11 cellular contexts compared by ENCODE assay signal in the genomic region with DNA sequence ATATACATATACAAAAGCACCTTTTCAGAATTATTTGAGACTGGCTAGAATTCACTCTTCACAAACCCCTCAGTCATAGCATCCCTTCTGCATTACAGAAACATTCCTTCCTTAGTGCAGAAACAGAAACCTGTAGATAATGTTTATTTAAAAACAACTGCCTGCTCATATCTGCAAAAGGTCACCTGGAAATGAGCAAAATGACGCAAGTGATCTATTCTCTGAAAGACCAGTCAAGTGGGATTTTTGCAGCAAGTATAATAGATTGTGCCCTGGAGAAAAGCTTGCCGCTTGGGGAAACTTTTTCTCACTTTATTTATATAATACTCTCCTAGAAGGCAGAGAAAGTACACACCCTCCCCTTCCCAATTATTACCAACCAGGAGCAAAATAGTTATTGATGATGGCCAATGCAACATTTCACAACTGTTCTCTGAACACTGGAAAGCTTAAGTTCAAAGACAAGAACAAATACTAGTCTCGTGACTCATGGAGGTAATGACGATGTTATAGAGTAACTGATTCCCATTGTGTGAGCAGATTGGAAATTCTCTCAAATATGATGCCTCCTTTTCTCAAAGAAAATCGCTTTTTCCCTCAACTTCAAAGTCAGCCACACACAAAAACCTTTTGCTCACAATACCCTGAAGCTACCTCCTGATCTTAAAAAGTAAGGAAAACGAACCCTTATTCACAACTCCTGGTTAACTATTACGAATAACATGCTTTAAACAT. TPM values are rescaled to one million over a fixed set of nuclear protein-coding genes. Genes with fewer than 3 reads are reported as not detected.
DNase-seq lines count a peak whose midpoint lies in the region; ATAC-seq and TF ChIP-seq lines count a peak whose summit lies in the region.
"Had no signal": no experiment of that assay in that cellular context is flagged by ENCODE, and none has a peak within 500 bp of the region (broad histone marks: within the 10 kb centered on the region; RNA-seq: fewer than 3 reads in every experiment).

No MANE protein-coding gene starts in this region.

- TF ChIP-seq POLR2A in suprapubic skin (IDR thresholded peaks at IDR 0.05) (no peak), Peyer's patch (IDR thresholded peaks at IDR 0.05) (no peak)

- H3K4me1 ChIP-seq in suprapubic skin (peaks cover 16% of the 10 kb centered on the region), Peyer's patch (no peaks in the 10 kb centered on the region)

- ATAC-seq in stimulated activated naive CD8-positive, alpha-beta T cell treated with anti-CD3 and anti-CD28 coated beads, Interleukin-15, Interleukin-2, amounts not matched to agents 100 U/mL and 50 U/mL, for 24 hours: no peak

- no peaks in the 10 kb centered on the region for H3K9me3 ChIP-seq in suprapubic skin
- no peaks in the 10 kb centered on the region for H3K9me3 ChIP-seq in Peyer's patch

- TF ChIP-seq CTCF in astrocyte of the cerebellum (IDR thresholded peaks at IDR 0.05; ENCODE audit: low read depth, low read length, missing control alignments): no peak
- no peak for TF ChIP-seq CTCF in suprapubic skin (IDR thresholded peaks at IDR 0.05)
- TF ChIP-seq CTCF in Peyer's patch (IDR thresholded peaks at IDR 0.05): no peak

- no peaks in the 10 kb centered on the region for H3K36me3 ChIP-seq in suprapubic skin
- no peaks in the 10 kb centered on the region for H3K36me3 ChIP-seq in Peyer's patch

- TF ChIP-seq EP300 in suprapubic skin (IDR thresholded peaks at IDR 0.05): no peak

- H3K27ac ChIP-seq in suprapubic skin: peak overlapping the region; percentile 48
- peak overlapping the region in 1 of 4 donors; percentile 12 for H3K27ac ChIP-seq in Peyer's patch
- H3K27ac ChIP-seq: SK-N-MC had no signal

- in situ Hi-C loops in astrocyte of the cerebellum (cut with HindIII; ENCODE audit: low sequenced_read_pairs): no loop called here

- DNase-seq in NCI-H2227 (lab: John Stamatoyannopoulos, UW; ENCODE audit: unreplicated experiment): peak; percentile 15
- no peak for DNase-seq in NCI-H2227 treated with DMSO at 0.1 percent for 48 hours (lab: John Stamatoyannopoulos, UW)
- peak; percentile 40 for DNase-seq in astrocyte of the cerebellum (ENCODE audit: low read depth)
- DNase-seq in iris pigment epithelial cell (ENCODE audit: low read depth): peak; percentile 80
- no peak for DNase-seq in suprapubic skin (ENCODE audit: low spot score in 2 of 2)
- no peak for DNase-seq in activated CD4-positive, alpha-beta T cell treated with anti-CD3 and anti-CD28 coated beads, Interleukin-2, amount 50 U/mL, for 4 hours
- no peak for DNase-seq in Peyer's patch
- no peak for DNase-seq in stimulated activated naive CD8-positive, alpha-beta T cell treated with anti-CD3 and anti-CD28 coated beads, Interleukin-15, Interleukin-2, amounts not matched to agents 100 U/mL and 50 U/mL, for 24 hours
- DNase-seq: activated T-cell treated with anti-CD3 and anti-CD28 coated beads, Interleukin-2, amount 50 U/mL, for 48 hours; nucleus accumbens had no signal

- H3K4me3 ChIP-seq in astrocyte of the cerebellum (ENCODE audit: low read depth, low read length) (peak overlapping the region; percentile 7), suprapubic skin (no peak overlapping the region), Peyer's patch (no peak overlapping the region)
- H3K4me3 ChIP-seq: SK-N-MC had no signal

- H3K27me3 ChIP-seq in suprapubic skin (no peaks in the 10 kb centered on the region), Peyer's patch (no peaks in the 10 kb centered on the region)

- WGBS in suprapubic skin: 42% methylated on average over 7 of the region's 7 CpGs

RNA-seq across cellular contexts. Expression of a gene that starts 41.2 kb away (rescaled TPM):
- 1 to 10 TPM; 5.0 to 8.0 (median 6.4) TPM for total RNA-seq in suprapubic skin
- 10 to 100 TPM; 19.6 to 40.4 (median 29.9) TPM for total RNA-seq in Peyer's patch

Comparison
In these comparisons a context has a peak if more than half of its experiments do, and no peak if none do; other contexts are left out.
1. DNase-seq: peak in NCI-H2227 (single experiment), astrocyte of the cerebellum (single experiment) and iris pigment epithelial cell (single experiment); none in NCI-H2227 treated with DMSO at 0.1 percent for 48 hours (single experiment), suprapubic skin (0 of 2), activated CD4-positive, alpha-beta T cell treated with anti-CD3 and anti-CD28 coated beads, Interleukin-2, amount 50 U/mL, for 4 hours (0 of 2), Peyer's patch (0 of 3) and stimulated activated naive CD8-positive, alpha-beta T cell treated with anti-CD3 and anti-CD28 coated beads, Interleukin-15, Interleukin-2, amounts not matched to agents 100 U/mL and 50 U/mL, for 24 hours (single experiment).